In genomic region chr11:44609783-44610155, GRCh38 we compare ENCODE assay signal across 17 cellular contexts. TPM values are rescaled to one million over a fixed set of nuclear protein-coding genes. Genes with fewer than 3 reads are reported as not detected.
DNase-seq lines count a peak whose midpoint lies in the region; ATAC-seq lines count a peak whose summit lies in the region.
"Had no signal": no experiment of that assay in that cellular context is flagged by ENCODE, and none has a peak within 500 bp of the region (broad histone marks: within the 10 kb centered on the region; RNA-seq: fewer than 3 reads in every experiment).

No MANE protein-coding gene starts in this region.

- H3K9ac ChIP-seq in mucosa of stomach (ENCODE audit: low read length) = peak overlapping the region; percentile 35

- ATAC-seq in stimulated activated naive CD8-positive, alpha-beta T cell treated with anti-CD3 and anti-CD28 coated beads, Interleukin-15, Interleukin-2, amounts not matched to agents 100 U/mL and 50 U/mL, for 24 hours = no peak
- no peak for ATAC-seq in HG02642 (IDR thresholded peaks at IDR 0.05; ENCODE audit: poor library complexity, unreplicated experiment)
- ATAC-seq: gastroesophageal sphincter had no signal

- H3K4me1 ChIP-seq in mucosa of stomach (ENCODE audit: control insufficient read depth, insufficient read depth, low read length) (peaks cover 59% of the 10 kb centered on the region), HAP-1 (no peaks in the 10 kb centered on the region)
- H3K4me1 ChIP-seq: BE2C had no signal

- intact Hi-C loops in activated T-helper 2 cell treated with anti-CD3 and anti-CD28 coated beads, Interferon-gamma antibody, Interleukin-2, Interleukin-4, amounts not matched to agents 10 μg/mL and 5 μg/mL and 100 μg/mL, durations not matched to agents 14 hours and 24 hours and 36 hours (cut with micrococcal nuclease) = loop anchor here (5.0 kb wide), 1 partner anchor 42 kb away; the partner anchor contains the start of gene CD82

- H3K4me3 ChIP-seq in mucosa of stomach (ENCODE audit: low read length) (no peak overlapping the region), HAP-1 (no peak overlapping the region)
- H3K4me3 ChIP-seq: cardiac muscle cell, gastroesophageal sphincter had no signal

- peaks cover 82% of the 10 kb centered on the region for H3K36me3 Mint-ChIP-seq in stimulated activated naive CD8-positive, alpha-beta T cell treated with anti-CD3 and anti-CD28 coated beads, Interleukin-15, Interleukin-2, amounts not matched to agents 100 ng/mL and 50 ng/mL, for 24 hours (ENCODE audit: low read depth)
- H3K36me3 Mint-ChIP-seq in activated T-helper 2 cell treated with anti-CD3 and anti-CD28 coated beads, Interferon-gamma antibody, Interleukin-2, Interleukin-4, amounts not matched to agents 10 μg/mL and 5 μg/mL and 100 μg/mL, durations not matched to agents 14 hours and 24 hours and 36 hours (ENCODE audit: low read depth) = peaks cover 86% of the 10 kb centered on the region

- no peaks in the 10 kb centered on the region for H3K9me3 Mint-ChIP-seq in stimulated activated naive CD8-positive, alpha-beta T cell treated with anti-CD3 and anti-CD28 coated beads, Interleukin-15, Interleukin-2, amounts not matched to agents 100 ng/mL and 50 ng/mL, for 24 hours
- H3K9me3 Mint-ChIP-seq in activated T-helper 2 cell treated with anti-CD3 and anti-CD28 coated beads, Interferon-gamma antibody, Interleukin-2, Interleukin-4, amounts not matched to agents 10 μg/mL and 5 μg/mL and 100 μg/mL, durations not matched to agents 14 hours and 24 hours and 36 hours = no peaks in the 10 kb centered on the region

- peak overlapping the region; percentile 90 for H3K27ac Mint-ChIP-seq in stimulated activated naive CD8-positive, alpha-beta T cell treated with anti-CD3 and anti-CD28 coated beads, Interleukin-15, Interleukin-2, amounts not matched to agents 100 ng/mL and 50 ng/mL, for 24 hours
- H3K27ac Mint-ChIP-seq in activated T-helper 2 cell treated with anti-CD3 and anti-CD28 coated beads, Interferon-gamma antibody, Interleukin-2, Interleukin-4, amounts not matched to agents 10 μg/mL and 5 μg/mL and 100 μg/mL, durations not matched to agents 14 hours and 24 hours and 36 hours = peak overlapping the region; percentile 78

- DNase-seq in stimulated activated naive CD8-positive, alpha-beta T cell treated with anti-CD3 and anti-CD28 coated beads, Interleukin-15, Interleukin-2, amounts not matched to agents 100 U/mL and 50 U/mL, for 24 hours = no peak
- no peak for DNase-seq in activated T-helper 2 cell treated with anti-CD3 and anti-CD28 coated beads, Interferon-gamma antibody, Interleukin-2, Interleukin-4, amounts not matched to agents 10 μg/mL and 5 μg/mL and 100 μg/mL, durations not matched to agents 14 hours and 24 hours and 36 hours (ENCODE audit: low spot score)
- DNase-seq in HAP-1 (ENCODE audit: low spot score in 2 of 2) = no peak
- no peak for DNase-seq in EL
- DNase-seq in NCI-H524 treated with DMSO at 0.1 percent for 48 hours (lab: John Stamatoyannopoulos, UW) = no peak
- DNase-seq: activated CD4-positive, alpha-beta T cell treated with anti-CD3 and anti-CD28 coated beads for 1 hour; BE2C; HCEC 1CT; mammary epithelial cell; NCI-H1417; NCI-H446 treated with DMSO at 0.1 percent for 48 hours; nucleus accumbens had no signal

- no peaks in the 10 kb centered on the region for H3K27me3 Mint-ChIP-seq in stimulated activated naive CD8-positive, alpha-beta T cell treated with anti-CD3 and anti-CD28 coated beads, Interleukin-15, Interleukin-2, amounts not matched to agents 100 ng/mL and 50 ng/mL, for 24 hours
- H3K27me3 Mint-ChIP-seq in activated T-helper 2 cell treated with anti-CD3 and anti-CD28 coated beads, Interferon-gamma antibody, Interleukin-2, Interleukin-4, amounts not matched to agents 10 μg/mL and 5 μg/mL and 100 μg/mL, durations not matched to agents 14 hours and 24 hours and 36 hours (ENCODE audit: low read depth) = no peaks in the 10 kb centered on the region

- in situ Hi-C loops in HAP-1 (cut with MboI; ENCODE audit: low sequenced_read_pairs) = no loop called here

- no peaks in the 10 kb centered on the region for H3K27me3 ChIP-seq in mucosa of stomach (ENCODE audit: control insufficient read depth, insufficient read depth, low read length)
- no peaks in the 10 kb centered on the region for H3K27me3 ChIP-seq in HAP-1 (ENCODE audit: low read depth)
- H3K27me3 ChIP-seq: BE2C, cardiac muscle cell, gastroesophageal sphincter had no signal

- H3K9me3 ChIP-seq in mucosa of stomach (ENCODE audit: control insufficient read depth, low read length) (no peaks in the 10 kb centered on the region), HAP-1 (no peaks in the 10 kb centered on the region)
- H3K9me3 ChIP-seq: BE2C, gastroesophageal sphincter had no signal

- peak overlapping the region; percentile 65 for H3K4me3 Mint-ChIP-seq in stimulated activated naive CD8-positive, alpha-beta T cell treated with anti-CD3 and anti-CD28 coated beads, Interleukin-15, Interleukin-2, amounts not matched to agents 100 ng/mL and 50 ng/mL, for 24 hours
- H3K4me3 Mint-ChIP-seq in activated T-helper 2 cell treated with anti-CD3 and anti-CD28 coated beads, Interferon-gamma antibody, Interleukin-2, Interleukin-4, amounts not matched to agents 10 μg/mL and 5 μg/mL and 100 μg/mL, durations not matched to agents 14 hours and 24 hours and 36 hours (ENCODE audit: low read depth) = no peak overlapping the region

- H3K36me3 ChIP-seq in mucosa of stomach (ENCODE audit: control insufficient read depth, insufficient read depth, low read length) (peaks cover 6% of the 10 kb centered on the region), HAP-1 (replicated peaks) (no peaks in the 10 kb centered on the region)
- H3K36me3 ChIP-seq: BE2C, cardiac muscle cell had no signal

- H3K4me1 Mint-ChIP-seq in stimulated activated naive CD8-positive, alpha-beta T cell treated with anti-CD3 and anti-CD28 coated beads, Interleukin-15, Interleukin-2, amounts not matched to agents 100 ng/mL and 50 ng/mL, for 24 hours (ENCODE audit: low read depth) = peaks cover 97% of the 10 kb centered on the region
- peaks cover 65% of the 10 kb centered on the region for H3K4me1 Mint-ChIP-seq in activated T-helper 2 cell treated with anti-CD3 and anti-CD28 coated beads, Interferon-gamma antibody, Interleukin-2, Interleukin-4, amounts not matched to agents 10 μg/mL and 5 μg/mL and 100 μg/mL, durations not matched to agents 14 hours and 24 hours and 36 hours (ENCODE audit: low read depth)

RNA-seq across cellular contexts. Expression of gene CD82, which starts 44.3 kb away (rescaled TPM):
- 397 and 425 TPM in 2 replicates for total RNA-seq in activated T-helper 2 cell treated with anti-CD3 and anti-CD28 coated beads, Interferon-gamma antibody, Interleukin-2, Interleukin-4, amounts not matched to agents 10 μg/mL and 5 μg/mL and 100 μg/mL, durations not matched to agents 14 hours and 24 hours and 36 hours
